In genomic region chr15:58931985-58932384, GRCh38 we compare ENCODE assay signal across 1 cellular context.
TF ChIP-seq lines count a peak whose summit lies in the region.

No MANE protein-coding gene starts in this region.

TF ChIP-seq in SK-N-SH treated with all-trans-retinoic acid at 6 μM for 48 hours, 23 proteins besides CTCF, POLR2A, EP300 and RAD21 (continued from another document):
- no peak for TF ChIP-seq POU6F1 (CRISPR knock-in tag; IDR thresholded peaks at IDR 0.05; ENCODE audit: borderline replicate concordance, low read depth)
